ENCODE assay signal across 8 cellular contexts in genomic region chr2:9951272-9951521, GRCh38. TPM values are rescaled to one million over a fixed set of nuclear protein-coding genes. Genes with fewer than 3 reads are reported as not detected.
A peak's percentile ranks its signal among the peaks of the same experiment; 100 is the strongest.
DNase-seq lines count a peak whose midpoint lies in the region; ATAC-seq and TF ChIP-seq lines count a peak whose summit lies in the region.

No MANE protein-coding gene starts in this region.

- TF ChIP-seq CTCF in A673 (conservative IDR thresholded peaks at IDR 0.05; ENCODE audit: low read depth, low read length) (no peak), HL-60 (IDR thresholded peaks at IDR 0.05; ENCODE audit: insufficient read depth, low read length) (no peak), mammary epithelial cell (conservative IDR thresholded peaks at IDR 0.05 in 1 of 2, IDR thresholded peaks at IDR 0.05 in 1 of 2; ENCODE audit: extremely low read depth in 1 of 2, insufficient read depth in 1 of 2, low read depth in 1 of 2, low read length in 2 of 2) (no peak)

- peaks cover 29% of the 10 kb centered on the region for H3K27me3 ChIP-seq in A673 (replicated peaks; ENCODE audit: insufficient read depth, low read depth, low read length, poor library complexity)
- peaks cover 30% of the 10 kb centered on the region for H3K27me3 ChIP-seq in HL-60 (ENCODE audit: insufficient read depth, poor library complexity, severe bottlenecking)
- H3K27me3 ChIP-seq in mammary epithelial cell (ENCODE audit: insufficient read depth, low read length): peaks cover 2% of the 10 kb centered on the region
- H3K27me3 ChIP-seq in muscle layer of colon (ENCODE audit: control insufficient read depth in 1 of 2, insufficient read depth in 2 of 2, low read length in 2 of 2): peaks cover 0 to 7% of the 10 kb centered on the region in 2 donors

- in situ Hi-C loops in mammary epithelial cell (cut with MboI; ENCODE audit: low sequenced_read_pairs in 2 of 2): no loop called here

- H3K4me1 ChIP-seq in A673 (ENCODE audit: insufficient read depth, low read length, poor library complexity, severe bottlenecking): no peaks in the 10 kb centered on the region
- peaks cover 10% of the 10 kb centered on the region for H3K4me1 ChIP-seq in mammary epithelial cell (ENCODE audit: insufficient read depth, low read length)
- H3K4me1 ChIP-seq in muscle layer of colon (ENCODE audit: insufficient read depth, low read length): no peaks in the 10 kb centered on the region

- peak overlapping the region; percentile 97 for H2AFZ ChIP-seq in mammary epithelial cell (ENCODE audit: low read depth, low read length)

- peak overlapping the region; percentile 67 for H3K4me3 ChIP-seq in A673 (ENCODE audit: low read depth, low read length, poor library complexity, severe bottlenecking)
- H3K4me3 ChIP-seq in HL-60 (replicated peaks; ENCODE audit: insufficient read depth, low read length): peak overlapping the region; percentile 51
- peak overlapping the region; percentile 36 to 68 (median 62) for H3K4me3 ChIP-seq in mammary epithelial cell (replicated peaks in 1 of 3; ENCODE audit: insufficient read depth in 1 of 3, low read depth in 2 of 3, low read length in 3 of 3)
- H3K4me3 ChIP-seq in muscle layer of colon (ENCODE audit: low read depth in 1 of 2, low read length in 2 of 2): peak overlapping the region; percentile 38 to 56

- dilution Hi-C loops in mammary epithelial cell (cut with HindIII; ENCODE audit: low sequenced_read_pairs): no loop called here

- DNase-seq in A673 (ENCODE audit: low spot score) (no peak), HL-60 (ENCODE audit: low read depth in 1 of 2, low spot score in 1 of 2) (peak in 1 of 2 experiments; percentile 64), mammary epithelial cell (no peak), D341Med (ENCODE audit: low spot score) (no peak)
- DNase-seq in activated CD8-positive, alpha-beta memory T cell treated with anti-CD3 and anti-CD28 coated beads, Interleukin-2, amount 50 U/mL, for 4 hours: no peak

- POLR2A ChIA-PET in A673 (lab: Charles Lee; ENCODE audit: low non-redundant PET): no interaction called here

- ATAC-seq in GM21529 (IDR thresholded peaks at IDR 0.05; ENCODE audit: unreplicated experiment): no peak
- no peak for ATAC-seq in GM19023 (IDR thresholded peaks at IDR 0.05; ENCODE audit: unreplicated experiment)

- intact Hi-C loops in A673 (cut with micrococcal nuclease; ENCODE audit: unreplicated experiment) (no loop called here), mammary epithelial cell (cut with micrococcal nuclease) (loop anchor here (1.0 to 2.0 kb wide), 3 partner anchors 22 to 138 kb away; partner anchors contain the start of gene TAF1B)

- BruUV-seq in A673 (replicated peaks; lab: Mats Ljungman, UMichigan) (no TSS peak), mammary epithelial cell (replicated peaks; lab: Mats Ljungman, UMichigan) (no TSS peak)

- H3K9ac ChIP-seq in mammary epithelial cell (ENCODE audit: insufficient read depth, low read length): no peak overlapping the region
- no peak overlapping the region for H3K9ac ChIP-seq in muscle layer of colon (ENCODE audit: low read length)

- H4K20me1 ChIP-seq in mammary epithelial cell (ENCODE audit: insufficient read depth, low read length): no peaks in the 10 kb centered on the region

- peak overlapping the region; percentile 80 for H3K4me2 ChIP-seq in mammary epithelial cell (ENCODE audit: insufficient read depth, low read depth, low read length)

- no peaks in the 10 kb centered on the region for H3K79me2 ChIP-seq in mammary epithelial cell (ENCODE audit: insufficient read depth, low read length)

- no peak overlapping the region for H3K27ac ChIP-seq in A673 (ENCODE audit: low read depth, low read length, poor library complexity, severe bottlenecking)
- H3K27ac ChIP-seq in HL-60 (replicated peaks): no peak overlapping the region
- no peak overlapping the region for H3K27ac ChIP-seq in mammary epithelial cell (ENCODE audit: insufficient read depth, low read depth, low read length)
- no peak overlapping the region for H3K27ac ChIP-seq in muscle layer of colon (ENCODE audit: low read depth, low read length)

- H3K9me3 ChIP-seq in A673 (ENCODE audit: low read depth, low read length, poor library complexity, severe bottlenecking): no peaks in the 10 kb centered on the region
- no peaks in the 10 kb centered on the region for H3K9me3 ChIP-seq in mammary epithelial cell (replicated peaks; ENCODE audit: insufficient read depth, low read length)
- H3K9me3 ChIP-seq in muscle layer of colon (ENCODE audit: low read length): no peaks in the 10 kb centered on the region

- H3K36me3 ChIP-seq in A673 (ENCODE audit: insufficient read depth, low read length, poor library complexity, severe bottlenecking) (no peaks in the 10 kb centered on the region), mammary epithelial cell (ENCODE audit: insufficient read depth, low read length) (no peaks in the 10 kb centered on the region), muscle layer of colon (ENCODE audit: insufficient read depth, low read length) (no peaks in the 10 kb centered on the region)

- CTCF ChIA-PET in A673 (lab: Charles Lee): no interaction called here
- CTCF ChIA-PET in mammary epithelial cell (lab: Charles Lee; ENCODE audit: low non-redundant PET): interaction anchor here (0.6 kb wide), 1 partner anchor 387 kb away, joined by 5 read pairs; no protein-coding TSS in a partner anchor

- WGBS in mammary epithelial cell (ENCODE audit: low coverage, missing lambda C conversion rate): no CpG with 5 or more reads among the region's 47 CpGs

RNA-seq across cellular contexts. Expression of gene GRHL1, which starts 0.3 kb away (rescaled TPM):
- total RNA-seq in A673 (2021) (0.13 and 0.42 TPM in 2 replicates), mammary epithelial cell (1 to 10 TPM; 2.2 to 6.0 TPM)
- 1.8 TPM for polyA plus RNA-seq in mammary epithelial cell
- 1.4 TPM for polyA minus RNA-seq in mammary epithelial cell
